In the genomic region with DNA sequence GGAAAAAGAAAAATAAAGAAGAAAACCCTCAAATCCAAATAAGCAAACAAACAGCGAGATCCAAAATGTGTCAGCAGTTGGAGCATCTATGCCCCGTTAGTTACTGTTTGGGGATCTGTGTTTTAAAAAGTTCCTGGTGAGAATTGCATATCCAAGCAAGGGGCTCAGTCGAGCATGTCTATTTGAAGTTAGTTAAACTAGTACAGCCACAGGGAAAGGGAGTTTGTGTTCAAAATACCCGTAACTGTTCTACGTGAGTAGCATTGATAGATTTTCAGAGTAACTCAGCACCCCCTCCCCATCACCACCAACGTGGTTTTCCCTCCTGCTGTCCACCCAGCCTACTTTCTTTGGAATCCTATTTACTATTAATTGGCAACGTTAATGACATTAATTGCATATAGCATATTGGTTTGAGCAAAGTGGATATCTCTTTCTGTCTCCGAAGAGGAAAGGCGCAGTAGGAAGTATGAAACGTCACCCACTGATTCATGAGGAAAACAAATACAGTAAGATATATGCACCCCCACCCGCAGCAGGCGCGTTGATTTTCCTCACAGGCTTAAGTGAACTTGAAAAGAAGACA, we compare ENCODE assay signal across 9 cellular contexts. TPM values are rescaled to one million over a fixed set of nuclear protein-coding genes. Genes with fewer than 3 reads are reported as not detected.
DNase-seq lines count a peak whose midpoint lies in the region; ATAC-seq, FAIRE-seq and TF ChIP-seq lines count a peak whose summit lies in the region.
"Had no signal": no experiment of that assay in that cellular context is flagged by ENCODE, and none has a peak within 500 bp of the region (broad histone marks: within the 10 kb centered on the region; RNA-seq: fewer than 3 reads in every experiment).

No MANE protein-coding gene starts in this region.

- H3K4me1 ChIP-seq in mesodermal cell (ENCODE audit: control insufficient read depth, insufficient read depth, low read length, poor library complexity, severe bottlenecking): peaks cover 7% of the 10 kb centered on the region

- peak overlapping the region; percentile 75 for H3K27ac ChIP-seq in mesodermal cell (ENCODE audit: low read depth, low read length, severe bottlenecking)

- H3K4me3 Mint-ChIP-seq in CD14-positive monocyte: peak overlapping the region; percentile 77 to 91

- H3K27me3 Mint-ChIP-seq in CD14-positive monocyte (ENCODE audit: low read depth in 3 of 3): peaks cover 56 to 74% (median 62%) of the 10 kb centered on the region in 3 donors

- H3K27me3 ChIP-seq in bronchial epithelial cell (ENCODE audit: control insufficient read depth, insufficient read depth, low read length): peaks cover 9% of the 10 kb centered on the region

- 14 to 18% methylated on average over 4 to 5 of the region's 13 CpGs for WGBS in mesodermal cell (ENCODE audit: insufficient coverage in 2 of 2), 2 experiments

- no peaks in the 10 kb centered on the region for H3K36me3 ChIP-seq in bronchial epithelial cell (ENCODE audit: control insufficient read depth, insufficient read depth, low read length)
- H3K36me3 ChIP-seq in mesodermal cell (ENCODE audit: control insufficient read depth, insufficient read depth, low read length): no peaks in the 10 kb centered on the region

- DNase-seq in CD14-positive monocyte (ENCODE audit: low spot score) (no peak), NCI-H2029 (lab: John Stamatoyannopoulos, UW) (peak; percentile 32), bronchial epithelial cell (ENCODE audit: low read depth) (peak; percentile 29), activated gamma-delta T cell treated with Interleukin-2 at 50 U/mL for 16 hours (no peak), ureter (ENCODE audit: low spot score) (no peak)
- no peak for DNase-seq in stimulated activated CD4-positive, alpha-beta T cell treated with anti-CD3 and anti-CD28 coated beads, Interleukin-4, amount 100 ng/mL, for 1 hour

- no peak for TF ChIP-seq CTCF in CD14-positive monocyte (IDR thresholded peaks at IDR 0.05)
- no peak for TF ChIP-seq CTCF in bronchial epithelial cell (IDR thresholded peaks at IDR 0.05; ENCODE audit: insufficient read depth, low read length, severe bottlenecking)

- peaks cover 16% of the 10 kb centered on the region for H3K4me1 Mint-ChIP-seq in CD14-positive monocyte

- no peak for FAIRE-seq in bronchial epithelial cell (lab: Jason Lieb, UNC)

- H3K36me3 Mint-ChIP-seq in CD14-positive monocyte: peaks cover 3 to 6% of the 10 kb centered on the region in 2 donors

- peaks cover 0 to 14% (median 10%) of the 10 kb centered on the region in 7 donors for H3K9me3 Mint-ChIP-seq in CD14-positive monocyte

- peak overlapping the region; percentile 40 for H3K4me3 ChIP-seq in bronchial epithelial cell (ENCODE audit: low read depth, low read length)
- H3K4me3 ChIP-seq in mesodermal cell (ENCODE audit: extremely low read depth, insufficient read depth, low read length, poor library complexity, severe bottlenecking): peak overlapping the region; percentile 55

- intact Hi-C loops in CD14-positive monocyte (cut with micrococcal nuclease): no loop called here

- no peak for ATAC-seq in HG03039 (IDR thresholded peaks at IDR 0.05; ENCODE audit: unreplicated experiment)
- ATAC-seq: HCT116 had no signal

- H3K27ac Mint-ChIP-seq in CD14-positive monocyte: no peak overlapping the region

- H3K9me3 ChIP-seq in mesodermal cell (ENCODE audit: control insufficient read depth, low read length): no peaks in the 10 kb centered on the region

RNA-seq across cellular contexts. Expression of a gene that starts 1.5 kb away (rescaled TPM):
- polyA plus RNA-seq in CD14-positive monocyte: not detected
- 0.13 TPM in 1 of 2 replicates, not detected in the other for total RNA-seq in bronchial epithelial cell
- 1.4 TPM for polyA plus RNA-seq in mesodermal cell (2013, experiment 1 of 2)
- 0.56 TPM for polyA plus RNA-seq in mesodermal cell (2013, experiment 2 of 2)
- 2.3 TPM for total RNA-seq in ureter

Comparison
In these comparisons a context has a peak if more than half of its experiments do, and no peak if none do; other contexts are left out.
1. DNase-seq: peak in NCI-H2029 (single experiment) and bronchial epithelial cell (single experiment); none in CD14-positive monocyte (single experiment), activated gamma-delta T cell treated with Interleukin-2 at 50 U/mL for 16 hours (single experiment), stimulated activated CD4-positive, alpha-beta T cell treated with anti-CD3 and anti-CD28 coated beads, Interleukin-4, amount 100 ng/mL, for 1 hour (single experiment) and ureter (single experiment).